ENCODE assay signal across 10 cellular contexts in genomic region chr15:98221577-98221976, GRCh38.
"Had no signal": no experiment of that assay in that cellular context is flagged by ENCODE, and none has a peak within 500 bp of the region (broad histone marks: within the 10 kb centered on the region; RNA-seq: fewer than 3 reads in every experiment).

No MANE protein-coding gene starts in this region.

- H3K4me2 ChIP-seq: KMS-11 had no signal

- DNase-seq: GM23248, GOT3, H9, HCEC 1CT, HFFc6, IMR-90, KBM-7 had no signal

- H3K27ac ChIP-seq: GM23248, HL-60, KMS-11 had no signal

- H3K9ac ChIP-seq: GM23248, KMS-11 had no signal

- FAIRE-seq: H54 had no signal

- H2AFZ ChIP-seq: GM23248 had no signal

- H3K4me3 ChIP-seq: GM23248 had no signal
